Comparison of ENCODE assay signal across 2 cellular contexts in genomic region chr12:579450-580110, GRCh38.
TF ChIP-seq lines count a peak whose summit lies in the region.

No MANE protein-coding gene starts in this region.

TF ChIP-seq in A549, 52 proteins besides CTCF, POLR2A, EP300 and RAD21 (continued from another document):
- TF ChIP-seq REST (IDR thresholded peaks at IDR 0.05), result no peak

TF ChIP-seq in HEK293, 187 proteins besides CTCF, POLR2A, EP300 and RAD21 (continued from another document):
- TF ChIP-seq ZBTB6 (tag by site-specific recombination; IDR thresholded peaks at IDR 0.05) (no peak), ZBTB17 (tag by site-specific recombination; IDR thresholded peaks at IDR 0.05) (peak; percentile 35; the same call in 1 of the 2 replicates), KLF10 (tag by site-specific recombination; IDR thresholded peaks at IDR 0.05) (no peak), ZFP37 (tag by site-specific recombination; IDR thresholded peaks at IDR 0.05) (no peak), ZNF704 (tag by site-specific recombination; IDR thresholded peaks at IDR 0.05) (no peak), ZNF501 (tag by site-specific recombination; IDR thresholded peaks at IDR 0.05) (no peak)
TF ChIP-seq in HEK293: peak in this region for 2.
